Comparison of ENCODE assay signal across 16 cellular contexts in genomic region chr20:49831022-49831769, GRCh38. TPM values are rescaled to one million over a fixed set of nuclear protein-coding genes. Genes with fewer than 3 reads are reported as not detected.
A peak's percentile ranks its signal among the peaks of the same experiment; 100 is the strongest.
DNase-seq lines count a peak whose midpoint lies in the region; ATAC-seq and TF ChIP-seq lines count a peak whose summit lies in the region.
"Had no signal": no experiment of that assay in that cellular context is flagged by ENCODE, and none has a peak within 500 bp of the region (broad histone marks: within the 10 kb centered on the region; RNA-seq: fewer than 3 reads in every experiment).

No MANE protein-coding gene starts in this region.

- no peak for ATAC-seq in CD4-positive, CD25-positive, alpha-beta regulatory T cell (ENCODE audit: low read depth in 2 of 2)

- H3K27ac ChIP-seq in CD4-positive, CD25-positive, alpha-beta regulatory T cell (ENCODE audit: insufficient read depth, low read length, poor library complexity, severe bottlenecking): no peak overlapping the region
- H3K27ac ChIP-seq in H9 (ENCODE audit: insufficient read length, low read depth, low read length) (no peak overlapping the region), neural progenitor cell (no peak overlapping the region)
- H3K27ac ChIP-seq: right atrium auricular region, SK-N-MC had no signal

- H3K79me2 ChIP-seq in H9 (ENCODE audit: insufficient read depth, low read length): no peaks in the 10 kb centered on the region
- no peaks in the 10 kb centered on the region for H3K79me2 ChIP-seq in neural progenitor cell (ENCODE audit: low read depth)

- no peak overlapping the region for H3K14ac ChIP-seq in H9 (ENCODE audit: insufficient read depth, low read length)

- H3K4me2 ChIP-seq in H9 (ENCODE audit: insufficient read depth, insufficient read length, low read length) (no peak overlapping the region), neural progenitor cell (no peak overlapping the region)

- H3K27me3 ChIP-seq in CD4-positive, CD25-positive, alpha-beta regulatory T cell (ENCODE audit: control insufficient read depth, insufficient read depth, low read length): no peaks in the 10 kb centered on the region
- H3K27me3 ChIP-seq in H9 (ENCODE audit: insufficient read depth, low read length) (no peaks in the 10 kb centered on the region), neural progenitor cell (no peaks in the 10 kb centered on the region)
- H3K27me3 ChIP-seq: right atrium auricular region had no signal

- H4K91ac ChIP-seq in H9 (ENCODE audit: insufficient read length, low read depth, low read length): no peak overlapping the region

- no peaks in the 10 kb centered on the region for H3K9me3 ChIP-seq in CD4-positive, CD25-positive, alpha-beta regulatory T cell (ENCODE audit: control insufficient read depth in 2 of 2, low read length in 2 of 2)
- H3K9me3 ChIP-seq in H9 (ENCODE audit: control insufficient read depth, low read depth, low read length) (no peaks in the 10 kb centered on the region), neural progenitor cell (ENCODE audit: low read depth) (no peaks in the 10 kb centered on the region)
- H3K9me3 ChIP-seq: right atrium auricular region had no signal

- H3K36me3 Mint-ChIP-seq in CD4-positive, CD25-positive, alpha-beta regulatory T cell: peaks cover 40% of the 10 kb centered on the region
- H3K36me3 Mint-ChIP-seq in H9 (ENCODE audit: insufficient read depth in 1 of 3, low read depth in 3 of 3) (peaks cover 8 to 17% (median 13%) of the 10 kb centered on the region in 3 experiments; a peak in 6 of 7 replicates), neural progenitor cell (peaks cover 25% of the 10 kb centered on the region)
- peaks cover 34% of the 10 kb centered on the region for H3K36me3 Mint-ChIP-seq in activated T-helper 1 cell treated with anti-CD3 and anti-CD28 coated beads, Interleukin-12 subunit alpha, Interleukin-12 subunit beta, Interleukin-2, Interleukin-4 antibody, amounts not matched to agents 30 ng/mL and 10 ng/mL and 1 ng/mL, durations not matched to agents 14 hours and 24 hours and 36 hours (ENCODE audit: low read depth)

- peaks cover 56% of the 10 kb centered on the region for H3K36me3 ChIP-seq in CD4-positive, CD25-positive, alpha-beta regulatory T cell (ENCODE audit: control insufficient read depth, insufficient read depth, low read length)
- H3K36me3 ChIP-seq in neural progenitor cell: no peaks in the 10 kb centered on the region

- H3K23me2 ChIP-seq in H9 (ENCODE audit: insufficient read length, low read depth, low read length, poor library complexity, severe bottlenecking): no peaks in the 10 kb centered on the region

- H3K4ac ChIP-seq in H9 (ENCODE audit: low read depth, low read length): no peak overlapping the region

- H3K9ac ChIP-seq in H9 (ENCODE audit: extremely low read depth, insufficient read length, low read length) (no peak overlapping the region), neural progenitor cell (no peak overlapping the region)

- no peak overlapping the region for H2BK120ac ChIP-seq in H9 (ENCODE audit: low read depth, low read length, poor library complexity, severe bottlenecking)

- TF ChIP-seq CTCF in H9 (conservative IDR thresholded peaks at IDR 0.05): no peak
- TF ChIP-seq CTCF in choroid plexus epithelial cell (conservative IDR thresholded peaks at IDR 0.05; ENCODE audit: low read depth, low read length): no peak
- TF ChIP-seq CTCF in neural progenitor cell (IDR thresholded peaks at IDR 0.05): no peak

- H3K9me3 Mint-ChIP-seq in CD4-positive, CD25-positive, alpha-beta regulatory T cell: no peaks in the 10 kb centered on the region
- H3K9me3 Mint-ChIP-seq in H9 (no peaks in the 10 kb centered on the region; a peak in 1 of 5 replicates), neural progenitor cell (no peaks in the 10 kb centered on the region)
- no peaks in the 10 kb centered on the region for H3K9me3 Mint-ChIP-seq in activated T-helper 1 cell treated with anti-CD3 and anti-CD28 coated beads, Interleukin-12 subunit alpha, Interleukin-12 subunit beta, Interleukin-2, Interleukin-4 antibody, amounts not matched to agents 30 ng/mL and 10 ng/mL and 1 ng/mL, durations not matched to agents 14 hours and 24 hours and 36 hours

- peak overlapping the region; percentile 53 to 93 (median 85) for H3K27ac Mint-ChIP-seq in CD4-positive, CD25-positive, alpha-beta regulatory T cell
- H3K27ac Mint-ChIP-seq in H9 (peak overlapping the region; percentile 45 to 97 (median 59); a peak in 6 of 7 replicates), neural progenitor cell (peak overlapping the region; percentile 48)
- H3K27ac Mint-ChIP-seq in activated T-helper 1 cell treated with anti-CD3 and anti-CD28 coated beads, Interleukin-12 subunit alpha, Interleukin-12 subunit beta, Interleukin-2, Interleukin-4 antibody, amounts not matched to agents 30 ng/mL and 10 ng/mL and 1 ng/mL, durations not matched to agents 14 hours and 24 hours and 36 hours: no peak overlapping the region

- no peak overlapping the region for H4K5ac ChIP-seq in H9 (ENCODE audit: insufficient read length, low read depth, low read length)

- no peak overlapping the region for H2BK12ac ChIP-seq in H9 (ENCODE audit: insufficient read length, low read depth, low read length)

- no CpG with 5 or more reads among the region's 11 CpGs for WGBS in H9 (ENCODE audit: extremely low coverage, insufficient read length, low lambda C conversion rate)

- H3K27me3 Mint-ChIP-seq in CD4-positive, CD25-positive, alpha-beta regulatory T cell: no peaks in the 10 kb centered on the region
- H3K27me3 Mint-ChIP-seq in H9 (ENCODE audit: low read depth) (no peaks in the 10 kb centered on the region), neural progenitor cell (ENCODE audit: insufficient read depth, low read depth) (peaks cover 2% of the 10 kb centered on the region)
- no peaks in the 10 kb centered on the region for H3K27me3 Mint-ChIP-seq in activated T-helper 1 cell treated with anti-CD3 and anti-CD28 coated beads, Interleukin-12 subunit alpha, Interleukin-12 subunit beta, Interleukin-2, Interleukin-4 antibody, amounts not matched to agents 30 ng/mL and 10 ng/mL and 1 ng/mL, durations not matched to agents 14 hours and 24 hours and 36 hours (ENCODE audit: insufficient read depth)

- no peak overlapping the region for H3K4me3 Mint-ChIP-seq in CD4-positive, CD25-positive, alpha-beta regulatory T cell
- no peak overlapping the region; a peak in 1 of 5 replicates for H3K4me3 Mint-ChIP-seq in H9
- no peak overlapping the region for H3K4me3 Mint-ChIP-seq in neural progenitor cell
- no peak overlapping the region for H3K4me3 Mint-ChIP-seq in activated T-helper 1 cell treated with anti-CD3 and anti-CD28 coated beads, Interleukin-12 subunit alpha, Interleukin-12 subunit beta, Interleukin-2, Interleukin-4 antibody, amounts not matched to agents 30 ng/mL and 10 ng/mL and 1 ng/mL, durations not matched to agents 14 hours and 24 hours and 36 hours

- H3K79me1 ChIP-seq in H9 (ENCODE audit: insufficient read depth, low read depth, low read length, poor library complexity, severe bottlenecking): no peaks in the 10 kb centered on the region

- H3K4me3 ChIP-seq in CD4-positive, CD25-positive, alpha-beta regulatory T cell (ENCODE audit: low read depth, low read length): no peak overlapping the region
- H3K4me3 ChIP-seq in choroid plexus epithelial cell (ENCODE audit: low read depth, low read length): no peak overlapping the region
- no peak overlapping the region for H3K4me3 ChIP-seq in neural progenitor cell
- H3K4me3 ChIP-seq: right atrium auricular region, SK-N-MC had no signal

- no peak for DNase-seq in CD4-positive, CD25-positive, alpha-beta regulatory T cell
- DNase-seq in H9 (no peak), choroid plexus epithelial cell (ENCODE audit: low read depth) (peak; percentile 76), neural progenitor cell (ENCODE audit: low spot score) (no peak), NCI-H146 (lab: John Stamatoyannopoulos, UW) (no peak), NCI-H446 treated with DMSO at 0.1 percent for 48 hours (lab: John Stamatoyannopoulos, UW) (no peak)
- DNase-seq in activated T-helper 1 cell treated with anti-CD3 and anti-CD28 coated beads, Interleukin-12 subunit alpha, Interleukin-12 subunit beta, Interleukin-2, Interleukin-4 antibody, amounts not matched to agents 30 ng/mL and 10 ng/mL and 1 ng/mL, durations not matched to agents 14 hours and 24 hours and 36 hours (ENCODE audit: low spot score): no peak
- DNase-seq: activated T-cell treated with anti-CD3 and anti-CD28 coated beads, Interleukin-2, amount 50 U/mL, for 1 hour; effector CD4-positive, alpha-beta T cell; GF-D8; head of caudate nucleus; NCI-H2081 treated with DMSO at 0.1 percent for 48 hours; NCI-H69; nucleus accumbens had no signal

- no peak overlapping the region for H4K8ac ChIP-seq in H9 (replicated peaks; ENCODE audit: insufficient read length, low read depth, low read length)

- H2BK15ac ChIP-seq in H9 (ENCODE audit: low read depth, low read length): no peak overlapping the region

- H2AK5ac ChIP-seq in H9 (ENCODE audit: insufficient read length, low read length): no peak overlapping the region

- H2BK5ac ChIP-seq in H9 (ENCODE audit: insufficient read length, low read length): no peak overlapping the region

- intact Hi-C loops in activated T-helper 1 cell treated with anti-CD3 and anti-CD28 coated beads, Interleukin-12 subunit alpha, Interleukin-12 subunit beta, Interleukin-2, Interleukin-4 antibody, amounts not matched to agents 30 ng/mL and 10 ng/mL and 1 ng/mL, durations not matched to agents 14 hours and 24 hours and 36 hours (cut with micrococcal nuclease): no loop called here

- peaks cover 8 to 18% (median 10%) of the 10 kb centered on the region in 4 donors for H3K4me1 Mint-ChIP-seq in CD4-positive, CD25-positive, alpha-beta regulatory T cell
- H3K4me1 Mint-ChIP-seq in H9 (peaks cover 14 to 19% of the 10 kb centered on the region in 2 experiments), neural progenitor cell (peaks cover 26% of the 10 kb centered on the region)
- H3K4me1 Mint-ChIP-seq in activated T-helper 1 cell treated with anti-CD3 and anti-CD28 coated beads, Interleukin-12 subunit alpha, Interleukin-12 subunit beta, Interleukin-2, Interleukin-4 antibody, amounts not matched to agents 30 ng/mL and 10 ng/mL and 1 ng/mL, durations not matched to agents 14 hours and 24 hours and 36 hours (ENCODE audit: low read depth): peaks cover 4% of the 10 kb centered on the region

- H3F3A ChIP-seq in neural progenitor cell (ENCODE audit: low read depth): peaks cover 18% of the 10 kb centered on the region

- H4K20me1 ChIP-seq in H9 (ENCODE audit: control insufficient read depth, insufficient read depth, insufficient read length) (no peaks in the 10 kb centered on the region), neural progenitor cell (ENCODE audit: low read depth) (no peaks in the 10 kb centered on the region)

- H2BK20ac ChIP-seq in H9 (ENCODE audit: low read depth, low read length, poor library complexity, severe bottlenecking): no peak overlapping the region

- H3K18ac ChIP-seq in H9 (ENCODE audit: insufficient read length, low read depth, low read length): no peak overlapping the region

- H3T11ph ChIP-seq in H9 (ENCODE audit: low read length): no peak overlapping the region

- H2AFZ ChIP-seq in H9 (ENCODE audit: low read length) (no peak overlapping the region), neural progenitor cell (replicated peaks) (no peak overlapping the region)

- no peak overlapping the region for H3K56ac ChIP-seq in H9 (ENCODE audit: insufficient read length, low read depth, low read length)

- no peaks in the 10 kb centered on the region for H3K4me1 ChIP-seq in CD4-positive, CD25-positive, alpha-beta regulatory T cell (ENCODE audit: control insufficient read depth, insufficient read depth, low read length, poor library complexity, severe bottlenecking)
- H3K4me1 ChIP-seq in H9 (ENCODE audit: insufficient read depth, low read length) (peaks cover 3% of the 10 kb centered on the region; the same call in 1 of the 2 replicates), neural progenitor cell (peaks cover 27% of the 10 kb centered on the region)
- H3K4me1 ChIP-seq: right atrium auricular region had no signal

- no peak overlapping the region for H3K23ac ChIP-seq in H9 (ENCODE audit: insufficient read length, low read depth, low read length)

RNA-seq across cellular contexts. Expression of gene SLC9A8, which starts 18.6 kb away (rescaled TPM):
- total RNA-seq in CD4-positive, CD25-positive, alpha-beta regulatory T cell: 47.4 TPM
- 1 to 10 TPM; 4.9 to 8.7 (median 7.0) TPM for polyA plus RNA-seq in CD4-positive, CD25-positive, alpha-beta regulatory T cell
- total RNA-seq in H9 (2021) (7.5 and 7.9 TPM in 2 replicates), neural progenitor cell (ENCODE audit: low replicate concordance) (4.1 and 6.3 TPM in 2 replicates)
- total RNA-seq in activated T-helper 1 cell treated with anti-CD3 and anti-CD28 coated beads, Interleukin-12 subunit alpha, Interleukin-12 subunit beta, Interleukin-2, Interleukin-4 antibody, amounts not matched to agents 30 ng/mL and 10 ng/mL and 1 ng/mL, durations not matched to agents 14 hours and 24 hours and 36 hours: 16.2 and 20.8 TPM in 2 replicates
